Comparison of ENCODE assay signal across 8 cellular contexts in genomic region chr6:149943321-149943720, GRCh38. TPM values are rescaled to one million over a fixed set of nuclear protein-coding genes. Genes with fewer than 3 reads are reported as not detected.
DNase-seq lines count a peak whose midpoint lies in the region; ATAC-seq lines count a peak whose summit lies in the region.
"Not testable (repeated sequence)": the region's sequence is repeated elsewhere in the genome, so short reads cannot be mapped to it uniquely, and the experiment has no call there.
"Had no signal": no experiment of that assay in that cellular context is flagged by ENCODE, and none has a peak within 500 bp of the region (broad histone marks: within the 10 kb centered on the region; RNA-seq: fewer than 3 reads in every experiment).

No MANE protein-coding gene starts in this region.

- not testable (repeated sequence) for H3K9me3 Mint-ChIP-seq in CD8-positive, alpha-beta memory T cell; T-helper 1 cell treated with Interleukin-12 subunit alpha and Interleukin-12 subunit beta and Interleukin-4 antibody, amounts not matched to agents 30 μg/mL and 1 μg/mL, for 36 hours; activated naive CD4-positive, alpha-beta T cell treated with anti-CD3 and anti-CD28 coated beads, Interleukin-2, amount 50 U/mL, for 24 hours; effector memory CD8-positive, alpha-beta T cell; naive B cell

- peaks cover 25 to 34% of the 10 kb centered on the region in 2 donors for H3K27me3 Mint-ChIP-seq in CD8-positive, alpha-beta memory T cell
- peaks cover 75% of the 10 kb centered on the region for H3K27me3 Mint-ChIP-seq in T-helper 1 cell treated with Interleukin-12 subunit alpha and Interleukin-12 subunit beta and Interleukin-4 antibody, amounts not matched to agents 30 μg/mL and 1 μg/mL, for 36 hours (ENCODE audit: low read depth)
- peaks cover 19% of the 10 kb centered on the region for H3K27me3 Mint-ChIP-seq in activated naive CD4-positive, alpha-beta T cell treated with anti-CD3 and anti-CD28 coated beads, Interleukin-2, amount 50 U/mL, for 24 hours
- H3K27me3 Mint-ChIP-seq in effector memory CD8-positive, alpha-beta T cell, result peaks cover 26 to 34% of the 10 kb centered on the region in 2 donors
- peaks cover 70 to 84% (median 74%) of the 10 kb centered on the region in 3 donors for H3K27me3 Mint-ChIP-seq in naive B cell

- DNase-seq in CD8-positive, alpha-beta memory T cell; effector memory CD8-positive, alpha-beta T cell; naive B cell: not testable (repeated sequence)
- peak; percentile 19 for DNase-seq in activated T-cell treated with anti-CD3 and anti-CD28 coated beads, Interleukin-2, amount 50 U/mL, for 1 hour
- peak; percentile 56 for DNase-seq in posterior vena cava (ENCODE audit: low spot score)

- not testable (repeated sequence) for H3K9me3 ChIP-seq in CD8-positive, alpha-beta memory T cell (ENCODE audit: low read length)

- H3K36me3 ChIP-seq in CD8-positive, alpha-beta memory T cell (ENCODE audit: insufficient read depth, low read length), result not testable (repeated sequence)

- CTCF ChIA-PET in CD8-positive, alpha-beta memory T cell (lab: Charles Lee), result interaction anchor here (0.9 kb wide), 1 partner anchor 73 kb away, joined by 3 read pairs; no protein-coding TSS in a partner anchor

- not testable (repeated sequence) for H3K36me3 Mint-ChIP-seq in CD8-positive, alpha-beta memory T cell; T-helper 1 cell treated with Interleukin-12 subunit alpha and Interleukin-12 subunit beta and Interleukin-4 antibody, amounts not matched to agents 30 μg/mL and 1 μg/mL, for 36 hours (ENCODE audit: low read depth); activated naive CD4-positive, alpha-beta T cell treated with anti-CD3 and anti-CD28 coated beads, Interleukin-2, amount 50 U/mL, for 24 hours; naive B cell
- peaks cover 25% of the 10 kb centered on the region for H3K36me3 Mint-ChIP-seq in effector memory CD8-positive, alpha-beta T cell (ENCODE audit: insufficient read depth)

- H3K27ac ChIP-seq in CD8-positive, alpha-beta memory T cell (ENCODE audit: low read depth, low read length), result not testable (repeated sequence)

- ATAC-seq in effector memory CD8-positive, alpha-beta T cell (replicated peaks); naive B cell (ENCODE audit: low read depth in 2 of 2): not testable (repeated sequence)

- peak overlapping the region; percentile 47 to 94 (median 93) for H3K4me3 Mint-ChIP-seq in CD8-positive, alpha-beta memory T cell
- H3K4me3 Mint-ChIP-seq in T-helper 1 cell treated with Interleukin-12 subunit alpha and Interleukin-12 subunit beta and Interleukin-4 antibody, amounts not matched to agents 30 μg/mL and 1 μg/mL, for 36 hours, result peak overlapping the region; percentile 82
- peak overlapping the region; percentile 80 for H3K4me3 Mint-ChIP-seq in activated naive CD4-positive, alpha-beta T cell treated with anti-CD3 and anti-CD28 coated beads, Interleukin-2, amount 50 U/mL, for 24 hours
- H3K4me3 Mint-ChIP-seq in effector memory CD8-positive, alpha-beta T cell, result peak overlapping the region; percentile 89 to 91
- H3K4me3 Mint-ChIP-seq in naive B cell, result peak overlapping the region in 6 of 8 donors; percentile 17 to 91 (median 73)

- H3K4me1 Mint-ChIP-seq in CD8-positive, alpha-beta memory T cell, result peaks cover 20 to 41% (median 20%) of the 10 kb centered on the region in 3 donors
- H3K4me1 Mint-ChIP-seq in T-helper 1 cell treated with Interleukin-12 subunit alpha and Interleukin-12 subunit beta and Interleukin-4 antibody, amounts not matched to agents 30 μg/mL and 1 μg/mL, for 36 hours (ENCODE audit: low read depth), result peaks cover 31% of the 10 kb centered on the region
- H3K4me1 Mint-ChIP-seq in activated naive CD4-positive, alpha-beta T cell treated with anti-CD3 and anti-CD28 coated beads, Interleukin-2, amount 50 U/mL, for 24 hours, result peaks cover 16% of the 10 kb centered on the region
- H3K4me1 Mint-ChIP-seq in effector memory CD8-positive, alpha-beta T cell (ENCODE audit: low read depth in 2 of 2), result peaks cover 21 to 29% of the 10 kb centered on the region in 2 donors
- H3K4me1 Mint-ChIP-seq in naive B cell, result peaks cover 17 to 40% (median 30%) of the 10 kb centered on the region in 3 donors

- peak overlapping the region in 5 of 8 donors; percentile 42 to 96 (median 84) for H3K27ac Mint-ChIP-seq in CD8-positive, alpha-beta memory T cell
- not testable (repeated sequence) for H3K27ac Mint-ChIP-seq in T-helper 1 cell treated with Interleukin-12 subunit alpha and Interleukin-12 subunit beta and Interleukin-4 antibody, amounts not matched to agents 30 μg/mL and 1 μg/mL, for 36 hours; activated naive CD4-positive, alpha-beta T cell treated with anti-CD3 and anti-CD28 coated beads, Interleukin-2, amount 50 U/mL, for 24 hours
- H3K27ac Mint-ChIP-seq in effector memory CD8-positive, alpha-beta T cell, result peak overlapping the region in 1 of 2 donors; percentile 90
- H3K27ac Mint-ChIP-seq in naive B cell, result peak overlapping the region in 3 of 6 donors; percentile 60 to 93 (median 62)

- peaks cover 20% of the 10 kb centered on the region for H3K4me1 ChIP-seq in CD8-positive, alpha-beta memory T cell (ENCODE audit: insufficient read depth, low read length)

- POLR2A ChIA-PET in CD8-positive, alpha-beta memory T cell (lab: Charles Lee), result not testable (repeated sequence)

- not testable (repeated sequence) for H3K4me3 ChIP-seq in CD8-positive, alpha-beta memory T cell (ENCODE audit: low read length)

- intact Hi-C loops in posterior vena cava (cut with DNase I), result not testable (repeated sequence)

- H3K27me3 ChIP-seq in CD8-positive, alpha-beta memory T cell (ENCODE audit: insufficient read depth, low read length, poor library complexity, severe bottlenecking), result peaks cover 25% of the 10 kb centered on the region

RNA-seq across cellular contexts. Expression of gene ULBP2, which starts 1.5 kb away (rescaled TPM):
- under 1 TPM; 0.48 to 0.51 TPM for total RNA-seq in CD8-positive, alpha-beta memory T cell
- polyA plus RNA-seq in CD8-positive, alpha-beta memory T cell, result 0.68 TPM
- not detected for polyA plus RNA-seq in naive B cell (ENCODE audit: low read depth in 6 of 6)
- under 1 TPM; 0.43 to 0.51 TPM for total RNA-seq in posterior vena cava

RNA-seq across cellular contexts. Expression of gene RAET1G, which starts 20.4 kb away (rescaled TPM):
- not detected for total RNA-seq in CD8-positive, alpha-beta memory T cell
- polyA plus RNA-seq in CD8-positive, alpha-beta memory T cell, result not detected
- polyA plus RNA-seq in naive B cell (ENCODE audit: low read depth in 6 of 6), result not detected
- under 1 TPM in 1 of 2 donors, not detected in 1; 0.74 TPM for total RNA-seq in posterior vena cava
- total RNA-seq: H4 had no signal

RNA-seq across cellular contexts. Expression of gene ULBP1, which starts 20.4 kb away (rescaled TPM):
- under 1 TPM; 0.60 to 0.74 TPM for total RNA-seq in CD8-positive, alpha-beta memory T cell
- polyA plus RNA-seq in CD8-positive, alpha-beta memory T cell, result not detected
- not detected for polyA plus RNA-seq in naive B cell (ENCODE audit: low read depth in 6 of 6)
- total RNA-seq in posterior vena cava, result under 1 TPM in 1 of 2 donors, not detected in 1; 0.19 TPM

RNA-seq across cellular contexts. Expression of gene RAET1E, which starts 45.4 kb away (rescaled TPM):
- total RNA-seq in CD8-positive, alpha-beta memory T cell, result not detected
- polyA plus RNA-seq in CD8-positive, alpha-beta memory T cell, result not detected
- polyA plus RNA-seq in naive B cell (ENCODE audit: low read depth in 6 of 6), result not detected
- 1 to 10 TPM in 1 of 2 donors, not detected in 1; 1.6 TPM for total RNA-seq in posterior vena cava
- total RNA-seq: H4 had no signal
